In genomic region chr4:7398104-7398423, GRCh38 we compare ENCODE assay signal across 1 cellular context.
TF ChIP-seq lines count a peak whose summit lies in the region.

No MANE protein-coding gene starts in this region.

TF ChIP-seq in SK-N-SH, 30 proteins besides CTCF, POLR2A, EP300 and RAD21 (continued from another document):
- TF ChIP-seq IRF3 (IDR thresholded peaks at IDR 0.05; ENCODE audit: low read depth, low read length) (no peak), RXRA (IDR thresholded peaks at IDR 0.05; ENCODE audit: borderline replicate concordance, low read depth) (no peak), FOXM1 (IDR thresholded peaks at IDR 0.05; ENCODE audit: low read depth) (no peak), RCOR1 (IDR thresholded peaks at IDR 0.05; ENCODE audit: low read length) (peak; percentile 81), FOSL2 (IDR thresholded peaks at IDR 0.05; ENCODE audit: borderline replicate concordance, low read depth) (no peak), GABPA (IDR thresholded peaks at IDR 0.05; ENCODE audit: low read depth) (no peak), POLR2AphosphoS5 (IDR thresholded peaks at IDR 0.05; ENCODE audit: low read depth, low read length) (0 out of 2 replicates have a peak, but pooled peaks have one; percentile 23), TAF1 (IDR thresholded peaks at IDR 0.05; ENCODE audit: borderline replicate concordance, low read depth, low read length) (no peak), FOXJ3 (CRISPR knock-in tag; IDR thresholded peaks at IDR 0.05) (no peak), PBX3 (IDR thresholded peaks at IDR 0.05) (no peak), YY1 (IDR thresholded peaks at IDR 0.05; ENCODE audit: low read depth) (no peak), TEAD4 (IDR thresholded peaks at IDR 0.05; ENCODE audit: borderline replicate concordance, insufficient read depth) (no peak), MAX (IDR thresholded peaks at IDR 0.05; ENCODE audit: low read depth) (no peak), ELF1 (IDR thresholded peaks at IDR 0.05) (no peak), EZH2phosphoT487 (IDR thresholded peaks at IDR 0.05; ENCODE audit: borderline replicate concordance, low read depth) (no peak), ZBTB33 (IDR thresholded peaks at IDR 0.05; ENCODE audit: borderline replicate concordance, low read depth) (no peak)
